ENCODE assay signal across 10 cellular contexts in genomic region chr11:11949482-11949881, GRCh38. TPM values are rescaled to one million over a fixed set of nuclear protein-coding genes. Genes with fewer than 3 reads are reported as not detected.
"Had no signal": no experiment of that assay in that cellular context is flagged by ENCODE, and none has a peak within 500 bp of the region (broad histone marks: within the 10 kb centered on the region; RNA-seq: fewer than 3 reads in every experiment).

No MANE protein-coding gene starts in this region.

- H3K27me3 Mint-ChIP-seq: IgD-negative memory B cell had no signal

- H2AFZ ChIP-seq: GM23338 had no signal

- H3K9me3 Mint-ChIP-seq: GM23338, HFFc6, IgD-negative memory B cell had no signal

- H3K4me1 Mint-ChIP-seq: GM23338, IgD-negative memory B cell had no signal

- H3K27ac ChIP-seq: HL-60, KMS-11 had no signal

- H3K4me3 Mint-ChIP-seq: GM23338, HFFc6, IgD-negative memory B cell had no signal

- H3K27ac Mint-ChIP-seq: GM23338, HFFc6, IgD-negative memory B cell had no signal

- DNase-seq: H7, HFFc6, KBM-7 had no signal

- H3K9ac ChIP-seq: KMS-11 had no signal

- H3K4me2 ChIP-seq: GM23338, KMS-11 had no signal

- H3K4me3 ChIP-seq: GM23338, HAP-1 had no signal

- H3K9me3 ChIP-seq: HAP-1 had no signal

- FAIRE-seq: H1 had no signal

- ATAC-seq: GM23338, HCT116 had no signal

RNA-seq across cellular contexts. Expression of gene DKK3, which starts 58.9 kb away (rescaled TPM):
- polyA plus RNA-seq: IgD-negative memory B cell had no signal
